Comparison of ENCODE assay signal across 17 cellular contexts in genomic region chr1:88740784-88741183, GRCh38. TPM values are rescaled to one million over a fixed set of nuclear protein-coding genes. Genes with fewer than 3 reads are reported as not detected.
DNase-seq lines count a peak whose midpoint lies in the region; ATAC-seq and TF ChIP-seq lines count a peak whose summit lies in the region.
"Had no signal": no experiment of that assay in that cellular context is flagged by ENCODE, and none has a peak within 500 bp of the region (broad histone marks: within the 10 kb centered on the region; RNA-seq: fewer than 3 reads in every experiment).

No MANE protein-coding gene starts in this region.

- ATAC-seq in GM19397 (IDR thresholded peaks at IDR 0.05; ENCODE audit: unreplicated experiment), result no peak
- ATAC-seq: GM12878 had no signal

- H3K36me3 ChIP-seq in GM23248 (ENCODE audit: low read depth), result no peaks in the 10 kb centered on the region

- peaks cover 4% of the 10 kb centered on the region for H3K9me3 Mint-ChIP-seq in osteocyte (ENCODE audit: unreplicated experiment)

- no peaks in the 10 kb centered on the region for H3K27me3 ChIP-seq in GM23248 (replicated peaks; ENCODE audit: insufficient read depth)
- H3K27me3 ChIP-seq: SJCRH30 had no signal

- no peak overlapping the region for H3K4me3 Mint-ChIP-seq in osteocyte (ENCODE audit: unreplicated experiment)
- H3K4me3 Mint-ChIP-seq: IgD-negative memory B cell had no signal

- no peaks in the 10 kb centered on the region for H4K20me1 ChIP-seq in GM23248 (ENCODE audit: insufficient read depth)

- no peak overlapping the region for H3K4me3 ChIP-seq in GM23248
- no peak overlapping the region for H3K4me3 ChIP-seq in choroid plexus epithelial cell (ENCODE audit: low read depth, low read length)
- no peak overlapping the region for H3K4me3 ChIP-seq in fibroblast of villous mesenchyme (ENCODE audit: low read depth, low read length)
- H3K4me3 ChIP-seq: GM12878, SJCRH30 had no signal

- peaks cover 12% of the 10 kb centered on the region for H3K36me3 Mint-ChIP-seq in osteocyte (ENCODE audit: unreplicated experiment)

- DNase-seq in GM23248, result no peak
- DNase-seq in choroid plexus epithelial cell (ENCODE audit: low read depth), result peak; percentile 53
- peak; percentile 18 for DNase-seq in fibroblast of villous mesenchyme (ENCODE audit: low read depth)
- DNase-seq in osteocyte (ENCODE audit: extremely low spot score, unreplicated experiment), result no peak
- DNase-seq in NCI-H345 (lab: John Stamatoyannopoulos, UW), result no peak
- no peak for DNase-seq in NOMO-1 treated with DMSO at 0.1 percent for 48 hours (lab: John Stamatoyannopoulos, UW; ENCODE audit: unreplicated experiment)
- no peak for DNase-seq in NCI-H1092 treated with DMSO at 0.1 percent for 48 hours (lab: John Stamatoyannopoulos, UW)
- DNase-seq: C1 segment of cervical spinal cord; GDM1; NCI-H1105 treated with DMSO at 0.1 percent for 48 hours; NCI-H1694 treated with DMSO at 0.1 percent for 48 hours; NCI-H69; NK-92 treated with Interleukin-12 subunit alpha and Interleukin-12 subunit beta, amount 100 ng/mL, for 24 hours; SJCRH30 had no signal

- H3K27ac Mint-ChIP-seq in osteocyte (ENCODE audit: unreplicated experiment), result peak overlapping the region; percentile 48

- WGBS in GM23248 (ENCODE audit: low coverage in 1 of 2, low lambda C conversion rate in 2 of 2, missing lambda C conversion rate in 2 of 2), 2 experiments, result 71% methylated on average over 3 of the region's 3 CpGs

- in situ Hi-C loops in GM23248 (cut with MboI), result no loop called here

- H2AFZ ChIP-seq in GM23248, result no peak overlapping the region

- H3K27me3 Mint-ChIP-seq in osteocyte (ENCODE audit: unreplicated experiment), result no peaks in the 10 kb centered on the region
- H3K27me3 Mint-ChIP-seq: IgD-negative memory B cell had no signal

- H3K27ac ChIP-seq in GM23248, result peak overlapping the region; percentile 34; the same call in 1 of the 2 replicates
- H3K27ac ChIP-seq: SJCRH30 had no signal

- H3K9me2 ChIP-seq in GM23248 (ENCODE audit: insufficient read depth), result no peaks in the 10 kb centered on the region

- no peak overlapping the region for H3K9ac ChIP-seq in GM23248

- peaks cover 75% of the 10 kb centered on the region for H3K79me2 ChIP-seq in GM23248 (ENCODE audit: insufficient read depth)

- no peak for TF ChIP-seq CTCF in choroid plexus epithelial cell (conservative IDR thresholded peaks at IDR 0.05; ENCODE audit: low read depth, low read length)
- TF ChIP-seq CTCF in fibroblast of villous mesenchyme (IDR thresholded peaks at IDR 0.05; ENCODE audit: insufficient read depth, low read depth, low read length), result no peak
- TF ChIP-seq CTCF in osteocyte (IDR thresholded peaks at IDR 0.05), result no peak

- H3K4me1 Mint-ChIP-seq in osteocyte (ENCODE audit: unreplicated experiment), result peaks cover 13% of the 10 kb centered on the region

- no peaks in the 10 kb centered on the region for H3F3A ChIP-seq in GM23248 (ENCODE audit: insufficient read depth)

- no peaks in the 10 kb centered on the region for H3K9me3 ChIP-seq in GM23248 (ENCODE audit: low read depth)
- H3K9me3 ChIP-seq: SJCRH30 had no signal

- H3K4me1 ChIP-seq in GM23248 (ENCODE audit: insufficient read depth), result peaks cover 21% of the 10 kb centered on the region
- H3K4me1 ChIP-seq: SJCRH30 had no signal

- no peak overlapping the region for H3K4me2 ChIP-seq in GM23248 (ENCODE audit: unreplicated experiment)

RNA-seq across cellular contexts. Expression of gene PKN2, which starts 56.7 kb away (rescaled TPM):
- 22.3 and 32.6 TPM in 2 replicates for total RNA-seq in GM23248 (2014; rRNA removed; shearing (Covaris generic))
- polyA plus RNA-seq in GM23248 (2016; fragmentation: Nextera tagmentation; extraction: Ambion mirVana), result 19.6 and 24.0 TPM in 2 replicates
- total RNA-seq in fibroblast of villous mesenchyme, result 41.2 and 56.1 TPM in 2 replicates
- total RNA-seq in osteocyte, result 43.8 and 46.8 TPM in 2 replicates

Comparison
In these comparisons a context has a peak if more than half of its experiments do, and no peak if none do; other contexts are left out.
1. DNase-seq: peak in choroid plexus epithelial cell (single experiment) and fibroblast of villous mesenchyme (single experiment); none in GM23248 (single experiment), osteocyte (single experiment), NCI-H345 (single experiment), NOMO-1 treated with DMSO at 0.1 percent for 48 hours (single experiment) and NCI-H1092 treated with DMSO at 0.1 percent for 48 hours (single experiment).